In genomic region chr1:93414749-93415148, GRCh38 we compare ENCODE assay signal across 1 cellular context.
TF ChIP-seq lines count a peak whose summit lies in the region.

No MANE protein-coding gene starts in this region.

TF ChIP-seq in K562, 482 proteins besides CTCF, POLR2A, EP300 and RAD21:
- TF ChIP-seq ZNF239 (CRISPR knock-in tag; IDR thresholded peaks at IDR 0.05) (no peak), HMG20B (CRISPR knock-in tag; IDR thresholded peaks at IDR 0.05) (no peak), SPI1 (IDR thresholded peaks at IDR 0.05; ENCODE audit: borderline replicate concordance, low read depth, low read length) (peak; percentile 75; the same call in 1 of the 2 replicates), ZNF785 (CRISPR knock-in tag; IDR thresholded peaks at IDR 0.05) (no peak), THRAP3 (IDR thresholded peaks at IDR 0.05; ENCODE audit: borderline replicate concordance) (no peak)
